8 cellular contexts compared by ENCODE assay signal in the genomic region with DNA sequence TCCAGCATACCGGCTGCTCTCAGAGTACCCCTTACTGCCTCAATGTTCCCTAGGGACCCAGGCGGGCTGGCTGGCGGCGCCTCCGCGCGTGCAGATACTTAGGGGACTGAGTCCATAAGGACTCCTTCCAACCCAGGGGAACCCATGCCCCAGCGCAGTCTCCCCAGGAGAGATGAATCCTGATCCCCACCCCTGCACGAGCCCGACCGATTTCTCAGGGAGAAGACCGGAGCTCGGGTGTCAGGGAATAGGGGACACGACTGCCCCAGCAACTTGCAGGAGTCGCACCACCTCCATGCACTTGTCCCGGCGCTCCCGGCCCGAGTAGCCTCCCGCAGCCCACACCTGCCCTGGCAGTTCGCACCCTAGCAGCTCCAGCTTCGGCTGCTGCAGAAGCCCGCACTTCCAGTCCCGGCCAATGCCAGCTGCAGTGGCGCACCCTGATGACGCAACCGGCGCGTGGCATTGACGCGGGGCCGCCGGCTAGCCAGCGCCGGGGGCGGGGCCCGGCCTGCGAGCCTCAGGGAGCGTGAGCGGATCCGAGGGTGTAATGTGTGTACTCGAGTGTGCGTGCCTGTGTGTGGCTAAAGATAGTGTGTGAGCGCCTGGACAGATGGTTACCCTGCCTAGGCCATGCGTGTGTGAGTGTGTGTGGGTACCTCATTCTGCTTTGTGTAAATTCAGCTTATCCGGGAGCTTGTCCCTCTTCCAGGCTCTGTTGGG. TPM values are rescaled to one million over a fixed set of nuclear protein-coding genes. Genes with fewer than 3 reads are reported as not detected.
A peak's percentile ranks its signal among the peaks of the same experiment; 100 is the strongest.
DNase-seq lines count a peak whose midpoint lies in the region; ATAC-seq, FAIRE-seq and TF ChIP-seq lines count a peak whose summit lies in the region.

A gene with protein sequence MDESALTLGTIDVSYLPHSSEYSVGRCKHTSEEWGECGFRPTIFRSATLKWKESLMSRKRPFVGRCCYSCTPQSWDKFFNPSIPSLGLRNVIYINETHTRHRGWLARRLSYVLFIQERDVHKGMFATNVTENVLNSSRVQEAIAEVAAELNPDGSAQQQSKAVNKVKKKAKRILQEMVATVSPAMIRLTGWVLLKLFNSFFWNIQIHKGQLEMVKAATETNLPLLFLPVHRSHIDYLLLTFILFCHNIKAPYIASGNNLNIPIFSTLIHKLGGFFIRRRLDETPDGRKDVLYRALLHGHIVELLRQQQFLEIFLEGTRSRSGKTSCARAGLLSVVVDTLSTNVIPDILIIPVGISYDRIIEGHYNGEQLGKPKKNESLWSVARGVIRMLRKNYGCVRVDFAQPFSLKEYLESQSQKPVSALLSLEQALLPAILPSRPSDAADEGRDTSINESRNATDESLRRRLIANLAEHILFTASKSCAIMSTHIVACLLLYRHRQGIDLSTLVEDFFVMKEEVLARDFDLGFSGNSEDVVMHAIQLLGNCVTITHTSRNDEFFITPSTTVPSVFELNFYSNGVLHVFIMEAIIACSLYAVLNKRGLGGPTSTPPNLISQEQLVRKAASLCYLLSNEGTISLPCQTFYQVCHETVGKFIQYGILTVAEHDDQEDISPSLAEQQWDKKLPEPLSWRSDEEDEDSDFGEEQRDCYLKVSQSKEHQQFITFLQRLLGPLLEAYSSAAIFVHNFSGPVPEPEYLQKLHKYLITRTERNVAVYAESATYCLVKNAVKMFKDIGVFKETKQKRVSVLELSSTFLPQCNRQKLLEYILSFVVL (minus strand): TSS at position 437 of the 723 bp plus-strand sequence. CDS start 1,981 bp downstream, outside the sequence.

- peaks cover 9 to 12% of the 10 kb centered on the region in 2 donors for H3K4me1 ChIP-seq in kidney (ENCODE audit: control insufficient read depth in 1 of 2, insufficient read depth in 1 of 2, low read depth in 1 of 2, low read length in 2 of 2)

- CTCF ChIA-PET in AG04449 (lab: Yijun Ruan, JAX) = interaction anchor here (0.9 to 5.8 kb wide), 9 partner anchors 11 to 132 kb away, joined by 3 to 68 read pairs (median 6); no protein-coding TSS in a partner anchor

- H3K9me3 ChIP-seq in kidney (ENCODE audit: control insufficient read depth in 1 of 2, low read length in 2 of 2) = no peaks in the 10 kb centered on the region

- H3K9ac ChIP-seq in kidney (ENCODE audit: low read length in 2 of 2) = peak within 1 kb of the TSS; percentile 82 to 83

- TF ChIP-seq CTCF in AG04449 (IDR thresholded peaks at IDR 0.05; ENCODE audit: insufficient read depth, low read length, missing control alignments) (no peak), kidney (IDR thresholded peaks at IDR 0.05; ENCODE audit: borderline replicate concordance, extremely low read depth, insufficient read depth) (no peak)

- POLR2A ChIA-PET in AG04449 (lab: Yijun Ruan, JAX) = interaction anchor here (0.9 to 1.2 kb wide), 3 partner anchors 25 to 124 kb away, joined by 3 to 5 read pairs (median 5); no protein-coding TSS in a partner anchor

- no peaks in the 10 kb centered on the region for H3K36me3 ChIP-seq in kidney (ENCODE audit: control insufficient read depth in 1 of 2, insufficient read depth in 2 of 2, low read length in 2 of 2)

- intact Hi-C loops in kidney (cut with DNase I) = no loop called here

- FAIRE-seq in kidney (lab: Jason Lieb, UNC) = no peak

- H3K27ac ChIP-seq in kidney (ENCODE audit: low read depth in 2 of 2, low read length in 2 of 2) = peak within 1 kb of the TSS; percentile 78 to 88

- DNase-seq in AG04449 (ENCODE audit: low read depth, low spot score) (peak; percentile 41), NCI-H226 (peak; percentile 68), cerebellar cortex (ENCODE audit: low spot score) (peak; percentile 87), kidney (peak; percentile 97)
- DNase-seq in stimulated activated CD4-positive, alpha-beta T cell treated with anti-CD3 and anti-CD28 coated beads, Interleukin-15, amount 100 ng/mL, for 1 hour (ENCODE audit: low read depth in 1 of 2, low spot score in 1 of 2) = peak; percentile 98 to 100

- H3K4me3 ChIP-seq in AG04449 (ENCODE audit: low read depth, low read length) = peak within 1 kb of the TSS; percentile 96
- H3K4me3 ChIP-seq in kidney (ENCODE audit: low read length in 2 of 2) = peak within 1 kb of the TSS; percentile 88 to 100

- ATAC-seq in GM18868 (IDR thresholded peaks at IDR 0.05; ENCODE audit: unreplicated experiment) (peak; percentile 96), HG03103 (IDR thresholded peaks at IDR 0.05; ENCODE audit: low read depth, unreplicated experiment) (peak; percentile 95)
- ATAC-seq in activated CD4-positive, CD25-positive, alpha-beta regulatory T cell treated with anti-CD3 and anti-CD28 coated beads, Interleukin-2, amount 50 U/mL, for 24 hours = peak; percentile 95

RNA-seq across cellular contexts. Expression of the gene that starts here (rescaled TPM):
- total RNA-seq in kidney = 9.9 TPM
- polyA plus RNA-seq in kidney (ENCODE audit: insufficient read depth, low read depth, low replicate concordance) = 4.0 TPM

Comparison
In these comparisons a context has a peak if more than half of its experiments do, and no peak if none do; other contexts are left out.
1. Peak in every context shown above with its lines: DNase-seq, ATAC-seq, H3K4me3 ChIP-seq and H3K27ac ChIP-seq.
2. DNase-seq: peak in every context shown above with its lines; median percentile 99 in stimulated activated CD4-positive, alpha-beta T cell treated with anti-CD3 and anti-CD28 coated beads, Interleukin-15, amount 100 ng/mL, for 1 hour; 97 in kidney; 87 in cerebellar cortex; 68 in NCI-H226; 41 in AG04449.